ENCODE assay signal across 8 cellular contexts in genomic region chr7:1460757-1461639, GRCh38. TPM values are rescaled to one million over a fixed set of nuclear protein-coding genes. Genes with fewer than 3 reads are reported as not detected.
A peak's percentile ranks its signal among the peaks of the same experiment; 100 is the strongest.
DNase-seq lines count a peak whose midpoint lies in the region; ATAC-seq and TF ChIP-seq lines count a peak whose summit lies in the region.

No MANE protein-coding gene starts in this region.

- POLR2A ChIA-PET in activated CD4-positive, alpha-beta memory T cell treated with anti-CD3 and anti-CD28 coated beads for 36 hours (lab: Charles Lee) = no interaction called here
- POLR2A ChIA-PET in activated CD4-positive, alpha-beta memory T cell treated with anti-CD3 and anti-CD28 coated beads, Interleukin-2, amount 10 ng/mL, durations not matched to agents 7 days and 5 days (lab: Charles Lee) = no interaction called here

- H3K36me3 Mint-ChIP-seq in activated CD4-positive, alpha-beta memory T cell treated with anti-CD3 and anti-CD28 coated beads for 36 hours = no peaks in the 10 kb centered on the region
- H3K36me3 Mint-ChIP-seq in activated CD4-positive, alpha-beta memory T cell treated with anti-CD3 and anti-CD28 coated beads, Interleukin-2, amount 10 ng/mL, durations not matched to agents 7 days and 5 days (ENCODE audit: low read depth) = no peaks in the 10 kb centered on the region

- H3K4me1 ChIP-seq in liver (ENCODE audit: control insufficient read depth in 4 of 4, insufficient read depth in 4 of 4, low read length in 3 of 4) (peaks cover 4 to 43% (median 29%) of the 10 kb centered on the region in 4 donors), tibial nerve (peaks cover 0 to 84% (median 62%) of the 10 kb centered on the region in 4 donors)

- intact Hi-C loops in activated CD4-positive, alpha-beta memory T cell treated with anti-CD3 and anti-CD28 coated beads for 36 hours (cut with micrococcal nuclease) = loop anchor here (5.0 kb wide), 1 partner anchor 41 kb away; the partner anchor contains the start of gene INTS1

- DNase-seq in activated CD4-positive, alpha-beta memory T cell treated with anti-CD3 and anti-CD28 coated beads for 36 hours = peak; percentile 22
- DNase-seq in activated CD4-positive, alpha-beta memory T cell treated with anti-CD3 and anti-CD28 coated beads, Interleukin-2, amount 10 ng/mL, durations not matched to agents 7 days and 5 days = no peak
- peak; percentile 89 to 92 for DNase-seq in T47D (ENCODE audit: low read depth in 1 of 2, low spot score in 1 of 2)
- peak; percentile 33 to 45 for DNase-seq in tibial nerve (ENCODE audit: low spot score in 2 of 2)
- DNase-seq in NCI-H187 treated with DMSO at 0.1 percent for 48 hours (lab: John Stamatoyannopoulos, UW) = no peak
- no peak for DNase-seq in foreskin melanocyte

- H3K4me1 Mint-ChIP-seq in activated CD4-positive, alpha-beta memory T cell treated with anti-CD3 and anti-CD28 coated beads for 36 hours (ENCODE audit: low read depth) = peaks cover 9% of the 10 kb centered on the region
- H3K4me1 Mint-ChIP-seq in activated CD4-positive, alpha-beta memory T cell treated with anti-CD3 and anti-CD28 coated beads, Interleukin-2, amount 10 ng/mL, durations not matched to agents 7 days and 5 days = peaks cover 7% of the 10 kb centered on the region

- H3K36me3 ChIP-seq in liver (ENCODE audit: control insufficient read depth in 4 of 4, insufficient read depth in 3 of 4, low read depth in 1 of 4, low read length in 3 of 4) = no peaks in the 10 kb centered on the region
- no peaks in the 10 kb centered on the region for H3K36me3 ChIP-seq in tibial nerve

- no peaks in the 10 kb centered on the region for H3K27me3 Mint-ChIP-seq in activated CD4-positive, alpha-beta memory T cell treated with anti-CD3 and anti-CD28 coated beads for 36 hours
- no peaks in the 10 kb centered on the region for H3K27me3 Mint-ChIP-seq in activated CD4-positive, alpha-beta memory T cell treated with anti-CD3 and anti-CD28 coated beads, Interleukin-2, amount 10 ng/mL, durations not matched to agents 7 days and 5 days

- in situ Hi-C loops in T47D (cut with HindIII; ENCODE audit: low pct_unique_long_range_greater_than_20kb, low sequenced_read_pairs) = no loop called here

- CTCF ChIA-PET in activated CD4-positive, alpha-beta memory T cell treated with anti-CD3 and anti-CD28 coated beads for 36 hours (lab: Charles Lee) = interaction anchor here (1.1 to 2.3 kb wide), 3 partner anchors 13 to 278 kb away, joined by 3 to 9 read pairs (median 3); no protein-coding TSS in a partner anchor
- CTCF ChIA-PET in activated CD4-positive, alpha-beta memory T cell treated with anti-CD3 and anti-CD28 coated beads, Interleukin-2, amount 10 ng/mL, durations not matched to agents 7 days and 5 days (lab: Charles Lee) = interaction anchor here (1.2 kb wide), 1 partner anchor 13 kb away, joined by 3 read pairs; no protein-coding TSS in a partner anchor

- H3K27me3 ChIP-seq in liver (ENCODE audit: control insufficient read depth in 4 of 4, insufficient read depth in 4 of 4, low read length in 3 of 4) = no peaks in the 10 kb centered on the region
- no peaks in the 10 kb centered on the region for H3K27me3 ChIP-seq in tibial nerve

- no peak overlapping the region for H3K4me3 Mint-ChIP-seq in activated CD4-positive, alpha-beta memory T cell treated with anti-CD3 and anti-CD28 coated beads for 36 hours
- H3K4me3 Mint-ChIP-seq in activated CD4-positive, alpha-beta memory T cell treated with anti-CD3 and anti-CD28 coated beads, Interleukin-2, amount 10 ng/mL, durations not matched to agents 7 days and 5 days = no peak overlapping the region

- ATAC-seq in GM19455 (IDR thresholded peaks at IDR 0.05; ENCODE audit: unreplicated experiment) = no peak

- TF ChIP-seq EP300 in tibial nerve (IDR thresholded peaks at IDR 0.05) = peak in 1 of 2 donors; percentile 64

- TF ChIP-seq CTCF in liver (IDR thresholded peaks at IDR 0.05; ENCODE audit: low read depth, low read length, missing input control) (no peak), tibial nerve (IDR thresholded peaks at IDR 0.05) (no peak)

- TF ChIP-seq RAD21 in liver (IDR thresholded peaks at IDR 0.05) = no peak

- no peak overlapping the region for H3K27ac Mint-ChIP-seq in activated CD4-positive, alpha-beta memory T cell treated with anti-CD3 and anti-CD28 coated beads for 36 hours
- H3K27ac Mint-ChIP-seq in activated CD4-positive, alpha-beta memory T cell treated with anti-CD3 and anti-CD28 coated beads, Interleukin-2, amount 10 ng/mL, durations not matched to agents 7 days and 5 days = no peak overlapping the region

- H3K27ac ChIP-seq in liver (ENCODE audit: low read depth in 1 of 2, low read length in 2 of 2) (peak overlapping the region; percentile 87 to 92), tibial nerve (peak overlapping the region; percentile 60 to 91 (median 83))

- H3K9me3 Mint-ChIP-seq in activated CD4-positive, alpha-beta memory T cell treated with anti-CD3 and anti-CD28 coated beads for 36 hours = no peaks in the 10 kb centered on the region
- H3K9me3 Mint-ChIP-seq in activated CD4-positive, alpha-beta memory T cell treated with anti-CD3 and anti-CD28 coated beads, Interleukin-2, amount 10 ng/mL, durations not matched to agents 7 days and 5 days = no peaks in the 10 kb centered on the region

- WGBS in liver = 9% methylated on average over 30 of the region's 30 CpGs
- 19% methylated on average over 30 of the region's 30 CpGs for WGBS in tibial nerve, 2 donors

- H3K4me3 ChIP-seq in liver (ENCODE audit: low read depth in 1 of 3, low read length in 3 of 3) = peak overlapping the region in 2 of 3 donors; percentile 42 to 43
- H3K4me3 ChIP-seq in tibial nerve = peak overlapping the region in 2 of 4 donors; percentile 78 to 91

- TF ChIP-seq POLR2A in tibial nerve (IDR thresholded peaks at IDR 0.05) = peak in 1 of 2 donors; percentile 35

- H3K9me3 ChIP-seq in liver (ENCODE audit: control insufficient read depth in 4 of 4, low read length in 3 of 4) (no peaks in the 10 kb centered on the region), tibial nerve (no peaks in the 10 kb centered on the region)

- H3K9ac ChIP-seq in liver (ENCODE audit: low read depth in 1 of 2, low read length in 2 of 2) = peak overlapping the region in 1 of 2 donors; percentile 77

TF ChIP-seq in liver, 16 proteins besides CTCF, POLR2A, EP300 and RAD21 (continues in another document):
- TF ChIP-seq HNF4A (conservative IDR thresholded peaks at IDR 0.05) (peak; percentile 60 to 88), NR2F2 (IDR thresholded peaks at IDR 0.05) (peak; percentile 78), ZBTB33 (IDR thresholded peaks at IDR 0.05) (no peak), YY1 (IDR thresholded peaks at IDR 0.05) (no peak), TAF1 (conservative IDR thresholded peaks at IDR 0.05) (no peak), GABPA (IDR thresholded peaks at IDR 0.05 in 1 of 2, conservative IDR thresholded peaks at IDR 0.05 in 1 of 2) (no peak), RXRA (IDR thresholded peaks at IDR 0.05) (peak; percentile 27 to 35), JUND (IDR thresholded peaks at IDR 0.05) (peak in 1 of 2 donors; percentile 41), HNF4G (IDR thresholded peaks at IDR 0.05) (no peak), FOXA1 (IDR thresholded peaks at IDR 0.05) (no peak), FOXA2 (IDR thresholded peaks at IDR 0.05) (no peak), EGR1 (IDR thresholded peaks at IDR 0.05; ENCODE audit: low read depth in 2 of 2) (no peak)
- TF ChIP-seq, protein P1, sequence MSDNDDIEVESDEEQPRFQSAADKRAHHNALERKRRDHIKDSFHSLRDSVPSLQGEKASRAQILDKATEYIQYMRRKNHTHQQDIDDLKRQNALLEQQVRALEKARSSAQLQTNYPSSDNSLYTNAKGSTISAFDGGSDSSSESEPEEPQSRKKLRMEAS (IDR thresholded peaks at IDR 0.05) = peak; percentile 53
- TF ChIP-seq, protein P2, sequence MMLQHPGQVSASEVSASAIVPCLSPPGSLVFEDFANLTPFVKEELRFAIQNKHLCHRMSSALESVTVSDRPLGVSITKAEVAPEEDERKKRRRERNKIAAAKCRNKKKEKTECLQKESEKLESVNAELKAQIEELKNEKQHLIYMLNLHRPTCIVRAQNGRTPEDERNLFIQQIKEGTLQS (IDR thresholded peaks at IDR 0.05) = no peak

RNA-seq across cellular contexts. Expression of gene MICALL2, which starts 1.7 kb away (rescaled TPM):
- total RNA-seq in activated CD4-positive, alpha-beta memory T cell treated with anti-CD3 and anti-CD28 coated beads for 36 hours = 1 to 10 TPM; 4.3 to 6.0 TPM
- total RNA-seq in activated CD4-positive, alpha-beta memory T cell treated with anti-CD3 and anti-CD28 coated beads, Interleukin-2, amount 10 ng/mL, durations not matched to agents 7 days and 5 days = 1 to 10 TPM; 1.5 to 1.6 TPM
- total RNA-seq in liver (10 to 100 TPM; 10.0 to 16.3 TPM), tibial nerve (100 to 1,000 TPM in 2 of 4 donors, 10 to 100 TPM in 2; 67.6 to 153 (median 104) TPM)
- 1 to 10 TPM; 2.9 to 5.2 TPM for polyA plus RNA-seq in liver

RNA-seq across cellular contexts. Expression of gene INTS1, which starts 43.2 kb away (rescaled TPM):
- 10 to 100 TPM; 86.4 to 92.5 TPM for total RNA-seq in activated CD4-positive, alpha-beta memory T cell treated with anti-CD3 and anti-CD28 coated beads for 36 hours
- 10 to 100 TPM; 79.2 to 87.5 TPM for total RNA-seq in activated CD4-positive, alpha-beta memory T cell treated with anti-CD3 and anti-CD28 coated beads, Interleukin-2, amount 10 ng/mL, durations not matched to agents 7 days and 5 days
- total RNA-seq in liver (10 to 100 TPM; 26.8 to 34.6 TPM), tibial nerve (10 to 100 TPM; 45.7 to 81.6 (median 52.3) TPM)
- polyA plus RNA-seq in liver = 10 to 100 TPM; 14.6 to 37.9 TPM

Comparison
In these comparisons a context has a peak if more than half of its experiments do, and no peak if none do; other contexts are left out.
1. DNase-seq: peak in activated CD4-positive, alpha-beta memory T cell treated with anti-CD3 and anti-CD28 coated beads for 36 hours (single experiment), T47D (2 of 2) and tibial nerve (2 of 2); none in activated CD4-positive, alpha-beta memory T cell treated with anti-CD3 and anti-CD28 coated beads, Interleukin-2, amount 10 ng/mL, durations not matched to agents 7 days and 5 days (single experiment), NCI-H187 treated with DMSO at 0.1 percent for 48 hours (single experiment) and foreskin melanocyte (single experiment).